9 cellular contexts compared by ENCODE assay signal in genomic region chr1:1426961-1427934, GRCh38. TPM values are rescaled to one million over a fixed set of nuclear protein-coding genes. Genes with fewer than 3 reads are reported as not detected.
DNase-seq lines count a peak whose midpoint lies in the region; ATAC-seq and TF ChIP-seq lines count a peak whose summit lies in the region.
"Had no signal": no experiment of that assay in that cellular context is flagged by ENCODE, and none has a peak within 500 bp of the region (broad histone marks: within the 10 kb centered on the region; RNA-seq: fewer than 3 reads in every experiment).

No MANE protein-coding gene starts in this region.

- H3K27ac ChIP-seq in HEK293 (ENCODE audit: extremely low read depth, low read depth, low read length) (no peak overlapping the region; the same call in 1 of the 2 replicates), caudate nucleus (ENCODE audit: low read depth, low read length) (peak overlapping the region; percentile 97), mesodermal cell (ENCODE audit: low read depth, low read length, severe bottlenecking) (no peak overlapping the region)

- peaks cover 8% of the 10 kb centered on the region for H3K4me1 Mint-ChIP-seq in activated naive CD4-positive, alpha-beta T cell treated with anti-CD3 and anti-CD28 coated beads, Interleukin-2, amount 10 ng/mL, durations not matched to agents 7 days and 5 days

- no peaks in the 10 kb centered on the region for H3K4me1 ChIP-seq in HEK293 (ENCODE audit: control insufficient read depth, insufficient read depth, low read length)
- peaks cover 53% of the 10 kb centered on the region for H3K4me1 ChIP-seq in mesodermal cell (ENCODE audit: control insufficient read depth, insufficient read depth, low read length, poor library complexity, severe bottlenecking)

- CTCF ChIA-PET in AG04449 (lab: Yijun Ruan, JAX), result interaction anchor here (1.6 kb wide), 1 partner anchor 13 kb away, joined by 5 read pairs; no protein-coding TSS in a partner anchor
- CTCF ChIA-PET in HEK293 (lab: Yijun Ruan, JAX), result no interaction called here
- CTCF ChIA-PET in activated naive CD4-positive, alpha-beta T cell treated with anti-CD3 and anti-CD28 coated beads, Interleukin-2, amount 10 ng/mL, durations not matched to agents 7 days and 5 days (lab: Charles Lee), result no interaction called here

- no peak overlapping the region for H3K27ac Mint-ChIP-seq in activated naive CD4-positive, alpha-beta T cell treated with anti-CD3 and anti-CD28 coated beads, Interleukin-2, amount 10 ng/mL, durations not matched to agents 7 days and 5 days
- H3K27ac Mint-ChIP-seq: IgD-negative memory B cell had no signal

- no peak for DNase-seq in AG04449 (ENCODE audit: low read depth, low spot score)
- peak in 42 of 61 donors; percentile 32 to 84 (median 64) for DNase-seq in caudate nucleus (lab: John Stamatoyannopoulos, UW)
- no peak for DNase-seq in KG1 (lab: John Stamatoyannopoulos, UW)
- DNase-seq in activated naive CD4-positive, alpha-beta T cell treated with anti-CD3 and anti-CD28 coated beads, Interleukin-2, amount 10 ng/mL, durations not matched to agents 7 days and 5 days, result no peak

- 12 to 14% methylated on average over 37 to 62 of the region's 89 CpGs for WGBS in mesodermal cell (ENCODE audit: insufficient coverage in 2 of 2), 2 experiments

- no peaks in the 10 kb centered on the region for H3K36me3 ChIP-seq in HEK293 (ENCODE audit: control insufficient read depth in 2 of 2, insufficient read depth in 1 of 2, low read length in 2 of 2)
- no peaks in the 10 kb centered on the region for H3K36me3 ChIP-seq in mesodermal cell (ENCODE audit: control insufficient read depth, insufficient read depth, low read length)

- ATAC-seq in GM21515 (IDR thresholded peaks at IDR 0.05; ENCODE audit: unreplicated experiment) (no peak), GM18502 (IDR thresholded peaks at IDR 0.05; ENCODE audit: poor library complexity, unreplicated experiment) (no peak)

- H3K4me3 ChIP-seq in AG04449 (ENCODE audit: low read depth, low read length), result peak overlapping the region; percentile 44
- peak overlapping the region; percentile 26 for H3K4me3 ChIP-seq in HEK293 (ENCODE audit: low read depth, low read length)
- peak overlapping the region; percentile 32 for H3K4me3 ChIP-seq in mesodermal cell (ENCODE audit: extremely low read depth, insufficient read depth, low read length, poor library complexity, severe bottlenecking)

- POLR2A ChIA-PET in AG04449 (lab: Yijun Ruan, JAX) (interaction anchor here (0.7 kb wide), 1 partner anchor 28 kb away, joined by 4 read pairs; the partner anchor contains the start of gene CCNL2), HEK293 (lab: Yijun Ruan, JAX) (no interaction called here)

- H3K36me3 Mint-ChIP-seq in activated naive CD4-positive, alpha-beta T cell treated with anti-CD3 and anti-CD28 coated beads, Interleukin-2, amount 10 ng/mL, durations not matched to agents 7 days and 5 days, result no peaks in the 10 kb centered on the region
- H3K36me3 Mint-ChIP-seq: IgD-negative memory B cell had no signal

- no peaks in the 10 kb centered on the region for H3K9me3 ChIP-seq in HEK293 (ENCODE audit: control insufficient read depth, insufficient read depth, low read depth, low read length)
- no peaks in the 10 kb centered on the region for H3K9me3 ChIP-seq in mesodermal cell (ENCODE audit: control insufficient read depth, low read length)

- H3K9me3 Mint-ChIP-seq in activated naive CD4-positive, alpha-beta T cell treated with anti-CD3 and anti-CD28 coated beads, Interleukin-2, amount 10 ng/mL, durations not matched to agents 7 days and 5 days, result no peaks in the 10 kb centered on the region
- H3K9me3 Mint-ChIP-seq: IgD-negative memory B cell had no signal

- no peak for TF ChIP-seq CTCF in AG04449 (IDR thresholded peaks at IDR 0.05; ENCODE audit: insufficient read depth, low read length, missing control alignments)
- no peak for TF ChIP-seq CTCF in HEK293 (tag by site-specific recombination; IDR thresholded peaks at IDR 0.05)

- peaks cover 79% of the 10 kb centered on the region for H3K27me3 Mint-ChIP-seq in activated naive CD4-positive, alpha-beta T cell treated with anti-CD3 and anti-CD28 coated beads, Interleukin-2, amount 10 ng/mL, durations not matched to agents 7 days and 5 days

- H3K4me3 Mint-ChIP-seq in activated naive CD4-positive, alpha-beta T cell treated with anti-CD3 and anti-CD28 coated beads, Interleukin-2, amount 10 ng/mL, durations not matched to agents 7 days and 5 days, result no peak overlapping the region
- H3K4me3 Mint-ChIP-seq: IgD-negative memory B cell had no signal

TF ChIP-seq in HEK293, 187 proteins besides CTCF, POLR2A, EP300 and RAD21 (continues in another document):
- peak; percentile 93 for TF ChIP-seq ZFHX2 (tag by site-specific recombination; conservative IDR thresholded peaks at IDR 0.05)
- TF ChIP-seq TRIM28 (IDR thresholded peaks at IDR 0.05; ENCODE audit: borderline replicate concordance, low read length), result no peak
- peak; percentile 35; the same call in 1 of the 2 replicates for TF ChIP-seq PATZ1 (tag by site-specific recombination; IDR thresholded peaks at IDR 0.05)
- peak; percentile 21; the same call in 1 of the 2 replicates for TF ChIP-seq GLIS1 (tag by site-specific recombination; IDR thresholded peaks at IDR 0.05)
- TF ChIP-seq ZNF449 (tag by site-specific recombination; IDR thresholded peaks at IDR 0.05), result no peak
- peak; percentile 88 for TF ChIP-seq EGR2 (tag by site-specific recombination; IDR thresholded peaks at IDR 0.05; ENCODE audit: low read depth)
- no peak for TF ChIP-seq ZNF174 (tag by site-specific recombination; IDR thresholded peaks at IDR 0.05)
- TF ChIP-seq ZNF398 (tag by site-specific recombination; IDR thresholded peaks at IDR 0.05), result peak; percentile 54
- TF ChIP-seq GLI2 (tag by site-specific recombination; IDR thresholded peaks at IDR 0.05; ENCODE audit: borderline replicate concordance, low read depth), result no peak
- peak; percentile 75 for TF ChIP-seq SP7 (tag by site-specific recombination; IDR thresholded peaks at IDR 0.05)
- TF ChIP-seq ZBTB6 (tag by site-specific recombination; IDR thresholded peaks at IDR 0.05), result peak; percentile 94; the same call in 1 of the 2 replicates
- no peak for TF ChIP-seq TCF7L2 (IDR thresholded peaks at IDR 0.05; ENCODE audit: borderline replicate concordance, low read depth, low read length)
- no peak for TF ChIP-seq ZNF37A (tag by site-specific recombination; IDR thresholded peaks at IDR 0.05)

RNA-seq across cellular contexts. Expression of gene ANKRD65, which starts 6.2 kb away (rescaled TPM):
- 1.5 TPM for polyA plus RNA-seq in mesodermal cell (2013, experiment 1 of 2)
- polyA plus RNA-seq in mesodermal cell (2013, experiment 2 of 2), result 1.4 TPM
- polyA plus RNA-seq: IgD-negative memory B cell had no signal

RNA-seq across cellular contexts. Expression of gene VWA1, which starts 8.2 kb away (rescaled TPM):
- 20.6 TPM for polyA plus RNA-seq in mesodermal cell (2013, experiment 1 of 2)
- polyA plus RNA-seq in mesodermal cell (2013, experiment 2 of 2), result 16.6 TPM
- polyA plus RNA-seq: IgD-negative memory B cell had no signal

RNA-seq across cellular contexts. Expression of gene MRPL20, which starts 20.2 kb away (rescaled TPM):
- polyA plus RNA-seq in mesodermal cell (2013, experiment 1 of 2), result 87.5 TPM
- 80.9 TPM for polyA plus RNA-seq in mesodermal cell (2013, experiment 2 of 2)

RNA-seq across cellular contexts. Expression of gene ATAD3C, which starts 22.2 kb away (rescaled TPM):
- 0.48 TPM for polyA plus RNA-seq in mesodermal cell (2013, experiment 1 of 2)
- 0.51 TPM for polyA plus RNA-seq in mesodermal cell (2013, experiment 2 of 2)

RNA-seq across cellular contexts. Expression of gene CCNL2, which starts 28.1 kb away (rescaled TPM):
- 176 TPM for polyA plus RNA-seq in mesodermal cell (2013, experiment 1 of 2)
- polyA plus RNA-seq in mesodermal cell (2013, experiment 2 of 2), result 168 TPM

Comparison
In these comparisons a context has a peak if more than half of its experiments do, and no peak if none do; other contexts are left out.
1. DNase-seq: peak in caudate nucleus (42 of 61); none in AG04449 (single experiment), KG1 (single experiment) and activated naive CD4-positive, alpha-beta T cell treated with anti-CD3 and anti-CD28 coated beads, Interleukin-2, amount 10 ng/mL, durations not matched to agents 7 days and 5 days (single experiment).
2. Peak in every context shown above with its lines, with median percentiles within 50 percentile points of each other: H3K4me3 ChIP-seq.